8 cellular contexts compared by ENCODE assay signal in the genomic region with DNA sequence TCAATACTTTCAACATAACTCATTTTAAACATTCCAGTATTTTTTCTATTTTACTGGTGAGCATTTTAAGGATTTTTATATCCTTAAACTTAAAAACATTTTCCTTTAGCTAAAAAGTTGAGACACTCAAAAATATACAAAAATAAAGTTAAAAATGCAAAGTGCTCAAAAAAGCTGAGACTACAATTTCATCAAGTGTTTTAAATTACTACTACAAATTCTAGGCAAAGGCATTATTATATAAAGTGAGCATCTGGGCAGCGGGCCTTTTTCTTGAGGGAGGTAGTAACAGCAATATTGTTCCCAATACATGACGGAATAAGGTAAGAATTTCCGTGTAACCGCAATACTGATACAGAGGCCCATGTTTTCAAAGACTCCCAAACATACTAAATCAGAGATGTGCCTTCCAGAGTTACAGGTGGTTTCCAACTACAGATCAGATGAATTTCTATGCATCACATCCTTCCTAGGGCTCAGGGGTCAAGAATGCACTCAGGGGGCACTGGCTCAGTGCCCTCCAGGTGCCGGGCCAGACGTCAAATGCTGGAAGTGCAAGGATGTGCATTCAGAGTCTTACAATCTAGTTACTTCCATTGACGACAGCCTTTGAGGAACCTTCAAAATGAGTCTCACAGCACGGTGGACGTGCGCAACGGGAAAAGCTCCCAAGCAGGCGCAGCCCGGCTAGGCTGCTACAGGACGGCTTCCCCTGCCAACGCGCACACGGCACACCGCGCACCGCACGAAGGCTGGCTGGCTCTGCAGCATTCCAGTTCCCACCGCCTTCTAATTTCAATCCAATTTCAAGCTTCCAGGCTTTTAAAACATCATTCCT. TPM values are rescaled to one million over a fixed set of nuclear protein-coding genes. Genes with fewer than 3 reads are reported as not detected.
DNase-seq lines count a peak whose midpoint lies in the region; ATAC-seq, FAIRE-seq and TF ChIP-seq lines count a peak whose summit lies in the region.

No MANE protein-coding gene starts in this region.

- peak overlapping the region; percentile 70 for H3K9ac ChIP-seq in endothelial cell of umbilical vein (replicated peaks; ENCODE audit: extremely low read depth, insufficient read depth, low read length)

- dilution Hi-C loops in endothelial cell of umbilical vein (cut with MboI; ENCODE audit: extremely low pct_ligation_motif_present, low sequenced_read_pairs): no loop called here

- no peaks in the 10 kb centered on the region for H3K9me1 ChIP-seq in endothelial cell of umbilical vein (replicated peaks; ENCODE audit: control insufficient read depth, extremely low read depth, insufficient read depth, low read length)

- H3K4me3 ChIP-seq in endothelial cell of umbilical vein (replicated peaks in 1 of 3; ENCODE audit: insufficient read depth in 1 of 3, low read depth in 1 of 3, low read length in 3 of 3) (peak overlapping the region; percentile 25 to 95 (median 71)), mononuclear cell (ENCODE audit: low read length) (peak overlapping the region; percentile 57)

- H3K27me3 ChIP-seq in endothelial cell of umbilical vein (ENCODE audit: control insufficient read depth in 2 of 2, insufficient read depth in 2 of 2, low read length in 2 of 2) (no peaks in the 10 kb centered on the region), mononuclear cell (ENCODE audit: insufficient read depth, low read length) (no peaks in the 10 kb centered on the region)

- peaks cover 40% of the 10 kb centered on the region for H3K79me2 ChIP-seq in endothelial cell of umbilical vein (ENCODE audit: control insufficient read depth, insufficient read depth, low read length)

- POLR2A ChIA-PET in activated CD8-positive, alpha-beta T cell treated with anti-CD3 and anti-CD28 coated beads for 36 hours (lab: Charles Lee): interaction anchor here (1.2 to 7.8 kb wide), 6 partner anchors 8 to 30 kb away, joined by 3 to 95 read pairs (median 22); a partner anchor contains a TSS
- POLR2A ChIA-PET in endothelial cell of umbilical vein (lab: Charles Lee): no interaction called here

- peak; percentile 89 for FAIRE-seq in endothelial cell of umbilical vein (lab: Jason Lieb, UNC)

- no peaks in the 10 kb centered on the region for H4K20me1 ChIP-seq in endothelial cell of umbilical vein (replicated peaks; ENCODE audit: control insufficient read depth, extremely low read depth, insufficient read depth, low read length)

- DNase-seq in EL (peak; percentile 71), NCI-H1105 treated with DMSO at 0.1 percent for 48 hours (lab: John Stamatoyannopoulos, UW) (peak; percentile 51), endothelial cell of umbilical vein (ENCODE audit: low read depth, low spot score) (peak; percentile 88), substantia nigra (lab: John Stamatoyannopoulos, UW) (peak in 28 of 49 donors; percentile 4 to 50 (median 14)), dedifferentiated amniotic fluid mesenchymal stem cell (ENCODE audit: extremely low spot score) (no peak)
- DNase-seq in activated CD8-positive, alpha-beta T cell treated with anti-CD3 and anti-CD28 coated beads for 36 hours: peak; percentile 57

- peak overlapping the region; percentile 77 for H3K27ac ChIP-seq in endothelial cell of umbilical vein (ENCODE audit: insufficient read depth, low read depth, low read length)
- peak overlapping the region; percentile 80 for H3K27ac ChIP-seq in substantia nigra (ENCODE audit: low read depth, low read length, poor library complexity, severe bottlenecking)

- H3K9me3 ChIP-seq in endothelial cell of umbilical vein (replicated peaks; ENCODE audit: control insufficient read depth, insufficient read depth, low read length) (no peaks in the 10 kb centered on the region), mononuclear cell (ENCODE audit: low read depth, low read length) (no peaks in the 10 kb centered on the region)

- no peak for TF ChIP-seq CTCF in activated CD8-positive, alpha-beta T cell treated with anti-CD3 and anti-CD28 coated beads for 36 hours (IDR thresholded peaks at IDR 0.05)
- no peak for TF ChIP-seq CTCF in endothelial cell of umbilical vein (IDR thresholded peaks at IDR 0.05; ENCODE audit: extremely low read depth in 1 of 2, insufficient read depth in 1 of 2, low read depth in 1 of 2, low read length in 2 of 2)

- H3K27me3 Mint-ChIP-seq in activated CD8-positive, alpha-beta T cell treated with anti-CD3 and anti-CD28 coated beads for 36 hours: no peaks in the 10 kb centered on the region

- no peak for TF ChIP-seq POLR2A in endothelial cell of umbilical vein (IDR thresholded peaks at IDR 0.05; ENCODE audit: low read depth, low read length)

- H3K4me2 ChIP-seq in endothelial cell of umbilical vein (ENCODE audit: insufficient read depth, low read length): peak overlapping the region; percentile 49

- peak; percentile 39 for ATAC-seq in GM21717 (IDR thresholded peaks at IDR 0.05; ENCODE audit: unreplicated experiment)
- peak; percentile 31 for ATAC-seq in activated CD8-positive, alpha-beta T cell treated with anti-CD3 and anti-CD28 coated beads for 36 hours

- H3K36me3 ChIP-seq in endothelial cell of umbilical vein (ENCODE audit: control insufficient read depth in 2 of 2, extremely low read depth in 1 of 2, insufficient read depth in 2 of 2, low read length in 2 of 2): no peaks in the 10 kb centered on the region

- intact Hi-C loops in activated CD8-positive, alpha-beta T cell treated with anti-CD3 and anti-CD28 coated beads for 36 hours (cut with micrococcal nuclease): loop anchor here (2.0 kb wide), 1 partner anchor 20 kb away; a partner anchor contains a TSS
- intact Hi-C loops in endothelial cell of umbilical vein (cut with micrococcal nuclease): loop anchor here (1.0 to 10.0 kb wide), 4 partner anchors 20 to 768 kb away; a partner anchor contains a TSS

- H3K4me1 Mint-ChIP-seq in activated CD8-positive, alpha-beta T cell treated with anti-CD3 and anti-CD28 coated beads for 36 hours (ENCODE audit: low read depth): peaks cover 46% of the 10 kb centered on the region

- no peaks in the 10 kb centered on the region for H3K9me3 Mint-ChIP-seq in activated CD8-positive, alpha-beta T cell treated with anti-CD3 and anti-CD28 coated beads for 36 hours

- H3K4me1 ChIP-seq in endothelial cell of umbilical vein (ENCODE audit: control insufficient read depth, extremely low read depth, insufficient read depth, low read length): peaks cover 25% of the 10 kb centered on the region
- peaks cover 18% of the 10 kb centered on the region for H3K4me1 ChIP-seq in mononuclear cell (ENCODE audit: insufficient read depth, low read length)

- peak overlapping the region; percentile 97 for H3K27ac Mint-ChIP-seq in activated CD8-positive, alpha-beta T cell treated with anti-CD3 and anti-CD28 coated beads for 36 hours

- BruUV-seq in endothelial cell of umbilical vein (replicated peaks; lab: Mats Ljungman, UMichigan): TSS peak; percentile 31

- CTCF ChIA-PET in activated CD8-positive, alpha-beta T cell treated with anti-CD3 and anti-CD28 coated beads for 36 hours (lab: Charles Lee): interaction anchor here (0.9 to 6.3 kb wide), 5 partner anchors 14 to 29 kb away, joined by 4 to 34 read pairs (median 6); a partner anchor contains a TSS
- CTCF ChIA-PET in endothelial cell of umbilical vein (lab: Charles Lee): interaction anchor here (1.0 to 3.3 kb wide), 6 partner anchors 14 to 794 kb away, joined by 3 to 18 read pairs (median 4); no protein-coding TSS in a partner anchor

- peaks cover 29% of the 10 kb centered on the region for H3K36me3 Mint-ChIP-seq in activated CD8-positive, alpha-beta T cell treated with anti-CD3 and anti-CD28 coated beads for 36 hours (ENCODE audit: low read depth)

- H3K4me3 Mint-ChIP-seq in activated CD8-positive, alpha-beta T cell treated with anti-CD3 and anti-CD28 coated beads for 36 hours: peak overlapping the region; percentile 94

- no peak overlapping the region for H2AFZ ChIP-seq in endothelial cell of umbilical vein (ENCODE audit: low read depth, low read length)

RNA-seq across cellular contexts. Expression of a gene that starts 1.7 kb away (rescaled TPM):
- 10 to 100 TPM; 79.1 to 79.7 TPM for total RNA-seq in activated CD8-positive, alpha-beta T cell treated with anti-CD3 and anti-CD28 coated beads for 36 hours
- 62.4 and 62.6 TPM in 2 replicates for total RNA-seq in endothelial cell of umbilical vein
- polyA plus RNA-seq in endothelial cell of umbilical vein: 16.3 and 19.1 TPM in 2 replicates
- polyA plus RNA-seq in endothelial cell of umbilical vein (2011; cell fraction: cytosol; rRNA removed): 31.6 and 32.6 TPM in 2 replicates
- 73.6 and 98.4 TPM in 2 replicates for polyA plus RNA-seq in endothelial cell of umbilical vein (2011; cell fraction: nucleus; rRNA removed)
- polyA plus RNA-seq in endothelial cell of umbilical vein (2012): 29.6 and 42.4 TPM in 2 replicates
- 18.7 and 21.0 TPM in 2 replicates for polyA minus RNA-seq in endothelial cell of umbilical vein
- polyA minus RNA-seq in endothelial cell of umbilical vein (2011; cell fraction: cytosol; rRNA and poly(A)+ RNA removed): 19.0 TPM
- polyA minus RNA-seq in endothelial cell of umbilical vein (2011; cell fraction: nucleus; rRNA and poly(A)+ RNA removed): 39.4 and 75.5 TPM in 2 replicates
- 64.5 TPM for total RNA-seq in mononuclear cell

RNA-seq across cellular contexts. Expression of a gene that starts 20.7 kb away (rescaled TPM):
- total RNA-seq in activated CD8-positive, alpha-beta T cell treated with anti-CD3 and anti-CD28 coated beads for 36 hours: 10 to 100 TPM; 14.2 to 16.3 TPM
- total RNA-seq in endothelial cell of umbilical vein (28.2 and 30.1 TPM in 2 replicates), mononuclear cell (25.7 TPM)
- polyA plus RNA-seq in endothelial cell of umbilical vein: 13.8 and 13.9 TPM in 2 replicates
- 9.1 and 10.5 TPM in 2 replicates for polyA plus RNA-seq in endothelial cell of umbilical vein (2011; cell fraction: cytosol; rRNA removed)
- polyA plus RNA-seq in endothelial cell of umbilical vein (2011; cell fraction: nucleus; rRNA removed): 6.1 and 7.2 TPM in 2 replicates
- 17.9 and 21.9 TPM in 2 replicates for polyA plus RNA-seq in endothelial cell of umbilical vein (2012)
- 14.6 and 16.0 TPM in 2 replicates for polyA minus RNA-seq in endothelial cell of umbilical vein
- 7.3 TPM for polyA minus RNA-seq in endothelial cell of umbilical vein (2011; cell fraction: cytosol; rRNA and poly(A)+ RNA removed)
- 12.1 and 18.8 TPM in 2 replicates for polyA minus RNA-seq in endothelial cell of umbilical vein (2011; cell fraction: nucleus; rRNA and poly(A)+ RNA removed)

RNA-seq across cellular contexts. Expression of a gene that starts 20.8 kb away (rescaled TPM):
- total RNA-seq in activated CD8-positive, alpha-beta T cell treated with anti-CD3 and anti-CD28 coated beads for 36 hours: 10 to 100 TPM; 48.8 to 49.6 TPM
- total RNA-seq in endothelial cell of umbilical vein (69.7 and 75.2 TPM in 2 replicates), mononuclear cell (8.3 TPM)
- polyA plus RNA-seq in endothelial cell of umbilical vein: 51.1 and 60.1 TPM in 2 replicates
- 9.9 and 15.5 TPM in 2 replicates for polyA plus RNA-seq in endothelial cell of umbilical vein (2011; cell fraction: cytosol; rRNA removed)
- 685 and 699 TPM in 2 replicates for polyA plus RNA-seq in endothelial cell of umbilical vein (2011; cell fraction: nucleus; rRNA removed)
- polyA plus RNA-seq in endothelial cell of umbilical vein (2012): 24.7 and 30.7 TPM in 2 replicates
- polyA minus RNA-seq in endothelial cell of umbilical vein: 70.8 and 72.7 TPM in 2 replicates
- 12.3 TPM for polyA minus RNA-seq in endothelial cell of umbilical vein (2011; cell fraction: cytosol; rRNA and poly(A)+ RNA removed)
- polyA minus RNA-seq in endothelial cell of umbilical vein (2011; cell fraction: nucleus; rRNA and poly(A)+ RNA removed): 178 and 205 TPM in 2 replicates

RNA-seq across cellular contexts. Expression of a gene that starts 28.8 kb away (rescaled TPM):
- total RNA-seq in activated CD8-positive, alpha-beta T cell treated with anti-CD3 and anti-CD28 coated beads for 36 hours: 1 to 10 TPM; 2.2 to 2.4 TPM
- total RNA-seq in endothelial cell of umbilical vein: 0.88 and 1.5 TPM in 2 replicates
- 0.21 and 0.39 TPM in 2 replicates for polyA plus RNA-seq in endothelial cell of umbilical vein
- 0.36 and 0.38 TPM in 2 replicates for polyA plus RNA-seq in endothelial cell of umbilical vein (2011; cell fraction: cytosol; rRNA removed)
- 0.91 and 2.7 TPM in 2 replicates for polyA plus RNA-seq in endothelial cell of umbilical vein (2011; cell fraction: nucleus; rRNA removed)
- 0.31 and 0.79 TPM in 2 replicates for polyA plus RNA-seq in endothelial cell of umbilical vein (2012)
- polyA minus RNA-seq in endothelial cell of umbilical vein: 0.34 and 0.53 TPM in 2 replicates
- polyA minus RNA-seq in endothelial cell of umbilical vein (2011; cell fraction: cytosol; rRNA and poly(A)+ RNA removed): not detected
- 1.3 and 1.6 TPM in 2 replicates for polyA minus RNA-seq in endothelial cell of umbilical vein (2011; cell fraction: nucleus; rRNA and poly(A)+ RNA removed)
- total RNA-seq in mononuclear cell: 7.2 TPM

RNA-seq across cellular contexts. Expression of a gene that starts 28.8 kb away (rescaled TPM):
- total RNA-seq in activated CD8-positive, alpha-beta T cell treated with anti-CD3 and anti-CD28 coated beads for 36 hours: 10 to 100 TPM; 24.9 to 26.6 TPM
- total RNA-seq in endothelial cell of umbilical vein (18.8 and 23.8 TPM in 2 replicates), mononuclear cell (10.9 TPM)
- 33.7 and 36.4 TPM in 2 replicates for polyA plus RNA-seq in endothelial cell of umbilical vein
- 18.9 and 24.0 TPM in 2 replicates for polyA plus RNA-seq in endothelial cell of umbilical vein (2011; cell fraction: cytosol; rRNA removed)
- 91.4 and 99.9 TPM in 2 replicates for polyA plus RNA-seq in endothelial cell of umbilical vein (2011; cell fraction: nucleus; rRNA removed)
- 10.8 and 21.9 TPM in 2 replicates for polyA plus RNA-seq in endothelial cell of umbilical vein (2012)
- polyA minus RNA-seq in endothelial cell of umbilical vein: 26.3 and 31.9 TPM in 2 replicates
- polyA minus RNA-seq in endothelial cell of umbilical vein (2011; cell fraction: cytosol; rRNA and poly(A)+ RNA removed): 6.5 TPM
- polyA minus RNA-seq in endothelial cell of umbilical vein (2011; cell fraction: nucleus; rRNA and poly(A)+ RNA removed): 16.2 and 27.2 TPM in 2 replicates
